Comparison of ENCODE assay signal across 19 cellular contexts in genomic region chr12:121365416-121366062, GRCh38. TPM values are rescaled to one million over a fixed set of nuclear protein-coding genes. Genes with fewer than 3 reads are reported as not detected.
DNase-seq lines count a peak whose midpoint lies in the region; ATAC-seq and TF ChIP-seq lines count a peak whose summit lies in the region.
"Had no signal": no experiment of that assay in that cellular context is flagged by ENCODE, and none has a peak within 500 bp of the region (broad histone marks: within the 10 kb centered on the region; RNA-seq: fewer than 3 reads in every experiment).

No MANE protein-coding gene starts in this region.

- TF ChIP-seq CTCF in epithelial cell of esophagus (IDR thresholded peaks at IDR 0.05; ENCODE audit: insufficient read depth, low read depth, low read length, missing control alignments): no peak

- H3K4me3 ChIP-seq in epithelial cell of esophagus (ENCODE audit: low read length): no peak overlapping the region
- H3K4me3 ChIP-seq: lower lobe of right lung, MG63, thoracic aorta had no signal

- DNase-seq in EL (peak; percentile 31), RPMI8226 (peak; percentile 53), epithelial cell of esophagus (ENCODE audit: low read depth) (peak; percentile 8), renal cortical epithelial cell (ENCODE audit: low read depth) (peak; percentile 26), NCI-H1092 treated with DMSO at 0.1 percent for 48 hours (lab: John Stamatoyannopoulos, UW) (no peak)
- DNase-seq in stimulated activated naive CD8-positive, alpha-beta T cell treated with anti-CD3 and anti-CD28 coated beads, Interleukin-15, Interleukin-2, amounts not matched to agents 100 U/mL and 50 U/mL, for 24 hours: no peak
- no peak for DNase-seq in stimulated activated CD4-positive, alpha-beta T cell treated with anti-CD3 and anti-CD28 coated beads, Interleukin-4, amount 100 ng/mL, for 4 hours
- DNase-seq: activated CD4-positive, alpha-beta T cell treated with anti-CD3 and anti-CD28 coated beads, Interleukin-2, amount 10 ng/mL, durations not matched to agents 7 days and 5 days; cortex of kidney; hippocampal formation; lower lobe of right lung; NCI-H146; NCI-H2171; NCI-H748 treated with DMSO at 0.1 percent for 48 hours; nucleus accumbens; right cardiac atrium had no signal

- ATAC-seq in stimulated activated naive CD8-positive, alpha-beta T cell treated with anti-CD3 and anti-CD28 coated beads, Interleukin-15, Interleukin-2, amounts not matched to agents 100 U/mL and 50 U/mL, for 24 hours: no peak
- ATAC-seq: lower lobe of right lung; right cardiac atrium; stimulated activated effector memory CD8-positive, alpha-beta T cell treated with anti-CD3 and anti-CD28 coated beads, Interleukin-12 subunit alpha, Interleukin-12 subunit beta, amount 100 ng/mL, for 72 hours had no signal

RNA-seq across cellular contexts. Expression of gene ANAPC5, which starts 13.3 kb away (rescaled TPM):
- total RNA-seq in renal cortical epithelial cell: 115 and 148 TPM in 2 replicates

RNA-seq across cellular contexts. Expression of gene RNF34, which starts 34.4 kb away (rescaled TPM):
- 64.1 and 71.2 TPM in 2 replicates for total RNA-seq in renal cortical epithelial cell

Comparison
In these comparisons a context has a peak if more than half of its experiments do, and no peak if none do; other contexts are left out.
1. DNase-seq: peak in EL (single experiment), RPMI8226 (single experiment), epithelial cell of esophagus (single experiment) and renal cortical epithelial cell (single experiment); none in stimulated activated naive CD8-positive, alpha-beta T cell treated with anti-CD3 and anti-CD28 coated beads, Interleukin-15, Interleukin-2, amounts not matched to agents 100 U/mL and 50 U/mL, for 24 hours (single experiment), stimulated activated CD4-positive, alpha-beta T cell treated with anti-CD3 and anti-CD28 coated beads, Interleukin-4, amount 100 ng/mL, for 4 hours (0 of 2) and NCI-H1092 treated with DMSO at 0.1 percent for 48 hours (single experiment).